Comparison of ENCODE assay signal across 8 cellular contexts in genomic region chr3:196620228-196620627, GRCh38. TPM values are rescaled to one million over a fixed set of nuclear protein-coding genes. Genes with fewer than 3 reads are reported as not detected.
DNase-seq lines count a peak whose midpoint lies in the region; ATAC-seq, FAIRE-seq and TF ChIP-seq lines count a peak whose summit lies in the region.

No MANE protein-coding gene starts in this region.

- TF ChIP-seq CTCF in K562 (IDR thresholded peaks at IDR 0.05 in 2 of 3, conservative IDR thresholded peaks at IDR 0.05 in 1 of 3; ENCODE audit: insufficient read depth in 2 of 3, low read depth in 1 of 3, low read length in 3 of 3) = no peak

- no peaks in the 10 kb centered on the region for H3K79me2 ChIP-seq in K562 (ENCODE audit: control insufficient read depth, insufficient read depth, low read length)

- CTCF ChIA-PET in K562 (lab: Yijun Ruan, JAX; ENCODE audit: low intra/inter-chr PET ratio) = no interaction called here

- POLR2A ChIA-PET in K562 (lab: Yijun Ruan, JAX) = interaction anchor here (0.5 to 0.8 kb wide), 2 partner anchors 10 to 66 kb away, joined by 3 read pairs; no protein-coding TSS in a partner anchor

- intact Hi-C loops in K562 (cut with micrococcal nuclease) = no loop called here

- no peak overlapping the region for H3K4me2 ChIP-seq in K562 (ENCODE audit: insufficient read depth, low read length)

- no peak for FAIRE-seq in GM12891 (lab: Jason Lieb, UNC)
- peak; percentile 72 for FAIRE-seq in K562 (lab: Jason Lieb, UNC)

- DNase-seq in GM12891 (ENCODE audit: insufficient read length, low spot score) (no peak), K562 (ENCODE audit: extremely low read depth in 1 of 4, low spot score in 3 of 4) (peak; percentile 60 to 77 (median 62)), AG08395 (ENCODE audit: low spot score) (no peak), NCI-H2196 treated with DMSO at 0.1 percent for 48 hours (lab: John Stamatoyannopoulos, UW; ENCODE audit: unreplicated experiment) (no peak), DMS53 (lab: John Stamatoyannopoulos, UW) (no peak)

- H3K4me3 ChIP-seq in K562 = no peak overlapping the region
- no peak overlapping the region for H3K4me3 ChIP-seq in muscle layer of duodenum (ENCODE audit: low read depth in 1 of 2, low read length in 2 of 2)

- ATAC-seq in HG03196 (IDR thresholded peaks at IDR 0.05; ENCODE audit: unreplicated experiment) = peak; percentile 49
- peak; percentile 79 for ATAC-seq in K562
- no peak for ATAC-seq in GM19324 (IDR thresholded peaks at IDR 0.05; ENCODE audit: low FRiP score, unreplicated experiment)

- no peak for TF ChIP-seq RAD21 in K562 (CRISPR knock-in tag; conservative IDR thresholded peaks at IDR 0.05 in 1 of 2, IDR thresholded peaks at IDR 0.05 in 1 of 2)

- H3K27me3 ChIP-seq in K562 (ENCODE audit: control insufficient read depth in 2 of 2, insufficient read depth in 2 of 2, low read length in 2 of 2) (no peaks in the 10 kb centered on the region), muscle layer of duodenum (ENCODE audit: low read depth, low read length) (no peaks in the 10 kb centered on the region)

- H4K20me1 ChIP-seq in K562 (replicated peaks; ENCODE audit: control insufficient read depth, insufficient read depth, low read length) = no peaks in the 10 kb centered on the region

- no peaks in the 10 kb centered on the region for H3K9me3 ChIP-seq in K562 (replicated peaks; ENCODE audit: control insufficient read depth, insufficient read depth, low read depth, low read length)
- H3K9me3 ChIP-seq in muscle layer of duodenum (ENCODE audit: control insufficient read depth in 1 of 2, low read length in 2 of 2) = no peaks in the 10 kb centered on the region

- no peak for TF ChIP-seq EP300 in K562 (IDR thresholded peaks at IDR 0.05; ENCODE audit: low read length)

- H3K4me1 ChIP-seq in K562 (replicated peaks in 1 of 2; ENCODE audit: control insufficient read depth in 2 of 2, insufficient read depth in 2 of 2, low read length in 2 of 2) (peaks cover 7 to 19% of the 10 kb centered on the region in 2 experiments; a peak in 4 of 5 replicates), muscle layer of duodenum (ENCODE audit: control insufficient read depth in 1 of 2, insufficient read depth in 2 of 2, low read length in 2 of 2) (peaks cover 8 to 13% of the 10 kb centered on the region in 2 donors)

- no peak overlapping the region for H3K27ac ChIP-seq in K562 (ENCODE audit: extremely low read depth, low read depth, low read length)
- peak overlapping the region; percentile 76 for H3K27ac ChIP-seq in muscle layer of duodenum (ENCODE audit: low read length)

- no TSS peak for BruUV-seq in K562 (replicated peaks; lab: Mats Ljungman, UMichigan)

- TF ChIP-seq POLR2A in GM12891 (IDR thresholded peaks at IDR 0.05; ENCODE audit: low read depth, low read length) (no peak), K562 (conservative IDR thresholded peaks at IDR 0.05) (no peak)

- in situ Hi-C loops in K562 (cut with MboI) = no loop called here

- H3K36me3 ChIP-seq in K562 (ENCODE audit: control insufficient read depth, insufficient read depth, low read length) (no peaks in the 10 kb centered on the region), muscle layer of duodenum (ENCODE audit: control insufficient read depth in 1 of 2, insufficient read depth in 2 of 2, low read length in 2 of 2) (no peaks in the 10 kb centered on the region)

- no peaks in the 10 kb centered on the region for H3K9me1 ChIP-seq in K562 (ENCODE audit: control insufficient read depth, insufficient read depth, low read length)

- 27% methylated on average over 11 of the region's 11 CpGs for WGBS in K562 (ENCODE audit: insufficient coverage, low coverage, missing lambda C conversion rate)

- peak overlapping the region; percentile 51 for H2AFZ ChIP-seq in K562 (ENCODE audit: low read depth, low read length)

- peak overlapping the region in 1 of 2 experiments; percentile 17; a peak in 1 of 4 replicates for H3K9ac ChIP-seq in K562 (ENCODE audit: insufficient read depth in 1 of 2, low read depth in 2 of 2, low read length in 2 of 2)

TF ChIP-seq in GM12891, 5 proteins besides CTCF, POLR2A, EP300 and RAD21:
- TF ChIP-seq POLR2AphosphoS5 (IDR thresholded peaks at IDR 0.05; ENCODE audit: low read depth, low read length) = no peak
- peak; percentile 51; the same call in 1 of the 2 replicates for TF ChIP-seq POU2F2 (IDR thresholded peaks at IDR 0.05; ENCODE audit: low read depth, low read length)
- peak; percentile 61 for TF ChIP-seq SPI1 (IDR thresholded peaks at IDR 0.05; ENCODE audit: low read depth, low read length)
- no peak for TF ChIP-seq TAF1 (IDR thresholded peaks at IDR 0.05; ENCODE audit: low read depth, low read length)
- peak; percentile 29 for TF ChIP-seq PAX5 (IDR thresholded peaks at IDR 0.05; ENCODE audit: insufficient read depth, low read length, severe bottlenecking)

TF ChIP-seq in K562, 482 proteins besides CTCF, POLR2A, EP300 and RAD21 (continues in another document):
- TF ChIP-seq ZNF668 (CRISPR knock-in tag; IDR thresholded peaks at IDR 0.05) (no peak), KDM1A (IDR thresholded peaks at IDR 0.05) (peak; percentile 99 to 100), HNRNPUL1 (IDR thresholded peaks at IDR 0.05; ENCODE audit: low read length) (no peak), CREM (IDR thresholded peaks at IDR 0.05; ENCODE audit: low read depth) (peak; percentile 29; the same call in 1 of the 2 replicates), ZNF184 (CRISPR knock-in tag; IDR thresholded peaks at IDR 0.05) (no peak), MEIS2 (IDR thresholded peaks at IDR 0.05; ENCODE audit: partially characterized antibody) (peak; percentile 83), TAF7 (tag; IDR thresholded peaks at IDR 0.05) (no peak), STAG1 (CRISPR knock-in tag; IDR thresholded peaks at IDR 0.05; ENCODE audit: borderline replicate concordance) (no peak), SMARCB1 (IDR thresholded peaks at IDR 0.05; ENCODE audit: insufficient read length, low read depth) (no peak)

RNA-seq across cellular contexts. Expression of gene NRROS, which starts 19.3 kb away (rescaled TPM):
- polyA plus RNA-seq in GM12891 (2012; ENCODE audit: low read depth, missing spikeins) = 22.1 TPM
- 7.2 and 22.0 TPM in 2 replicates for total RNA-seq in K562 (2011; cell fraction: chromatin; rRNA removed; ENCODE audit: low replicate concordance)
- 15.8 and 20.0 TPM in 2 replicates for total RNA-seq in K562 (2011; cell fraction: nucleolus; rRNA removed)
- total RNA-seq in K562 (2011; cell fraction: nucleoplasm; rRNA removed) = 8.9 and 10.3 TPM in 2 replicates
- total RNA-seq in K562 (2014; rRNA removed) (4.6 and 6.9 TPM in 2 replicates), K562 (2014; rRNA removed; fragmentation: Illumina TruSeq; extraction: Trizol) (1.2 and 2.1 TPM in 2 replicates), K562 (2015; rRNA removed; fragmentation: Illumina TruSeq; extraction: Trizol) (3.7 and 3.8 TPM in 2 replicates), K562 (2021) (13.0 and 13.8 TPM in 2 replicates)
- polyA plus RNA-seq in K562 (2011; rRNA removed) (2.2 and 7.1 TPM in 2 replicates), K562 (2014; fragmentation: Illumina TruSeq; extraction: Trizol) (5.4 and 8.9 TPM in 2 replicates), K562 (2014; fragmentation: Nextera tagmentation; extraction: Ambion mirVana) (under 1 TPM; 0.34 to 0.35 TPM), K562 (2014; rRNA removed) (4.6 and 6.4 TPM in 2 replicates)
- polyA plus RNA-seq in K562 (2011; cell fraction: cytosol; rRNA removed) = 2.7 and 5.0 TPM in 2 replicates
- 5.4 and 8.2 TPM in 2 replicates for polyA plus RNA-seq in K562 (2011; cell fraction: nucleus; rRNA removed)
- polyA plus RNA-seq in K562 (2012) = 16.4 and 25.4 TPM in 2 replicates
- polyA minus RNA-seq in K562 (2011; rRNA and poly(A)+ RNA removed) = 3.0 and 3.7 TPM in 2 replicates
- 5.2 and 6.3 TPM in 2 replicates for polyA minus RNA-seq in K562 (2011; cell fraction: cytosol; rRNA and poly(A)+ RNA removed)
- 2.1 and 4.6 TPM in 2 replicates for polyA minus RNA-seq in K562 (2011; cell fraction: nucleus; rRNA and poly(A)+ RNA removed)

RNA-seq across cellular contexts. Expression of gene FBXO45, which starts 51.8 kb away (rescaled TPM):
- polyA plus RNA-seq in GM12891 (2012; ENCODE audit: low read depth, missing spikeins) = 9.3 TPM
- total RNA-seq in K562 (2011; cell fraction: chromatin; rRNA removed; ENCODE audit: low replicate concordance) = 9.1 and 31.6 TPM in 2 replicates
- total RNA-seq in K562 (2011; cell fraction: nucleolus; rRNA removed) = 6.2 and 7.5 TPM in 2 replicates
- total RNA-seq in K562 (2011; cell fraction: nucleoplasm; rRNA removed) = 11.7 and 16.8 TPM in 2 replicates
- 25.4 and 28.9 TPM in 2 replicates for total RNA-seq in K562 (2014; rRNA removed)
- total RNA-seq in K562 (2014; rRNA removed; fragmentation: Illumina TruSeq; extraction: Trizol) = 52.8 and 56.1 TPM in 2 replicates
- 41.0 and 44.3 TPM in 2 replicates for total RNA-seq in K562 (2015; rRNA removed; fragmentation: Illumina TruSeq; extraction: Trizol)
- 33.3 and 37.0 TPM in 2 replicates for total RNA-seq in K562 (2021)
- 25.7 and 38.6 TPM in 2 replicates for polyA plus RNA-seq in K562 (2011; rRNA removed)
- polyA plus RNA-seq in K562 (2011; cell fraction: cytosol; rRNA removed) = 6.1 and 11.0 TPM in 2 replicates
- 5.6 and 8.1 TPM in 2 replicates for polyA plus RNA-seq in K562 (2011; cell fraction: nucleus; rRNA removed)
- 17.9 and 26.4 TPM in 2 replicates for polyA plus RNA-seq in K562 (2012)
- 31.9 and 39.7 TPM in 2 replicates for polyA plus RNA-seq in K562 (2014; fragmentation: Illumina TruSeq; extraction: Trizol)
- polyA plus RNA-seq in K562 (2014; fragmentation: Nextera tagmentation; extraction: Ambion mirVana) = 10 to 100 TPM; 15.2 to 17.2 TPM
- polyA plus RNA-seq in K562 (2014; rRNA removed) = 26.5 and 28.3 TPM in 2 replicates
- 48.5 and 48.9 TPM in 2 replicates for polyA minus RNA-seq in K562 (2011; rRNA and poly(A)+ RNA removed)
- polyA minus RNA-seq in K562 (2011; cell fraction: cytosol; rRNA and poly(A)+ RNA removed) = 12.7 and 16.2 TPM in 2 replicates
- polyA minus RNA-seq in K562 (2011; cell fraction: nucleus; rRNA and poly(A)+ RNA removed) = 4.3 and 6.6 TPM in 2 replicates

RNA-seq across cellular contexts. Expression of gene WDR53, which starts 51.9 kb away (rescaled TPM):
- polyA plus RNA-seq in GM12891 (2012; ENCODE audit: low read depth, missing spikeins) = 11.6 TPM
- 12.4 and 21.6 TPM in 2 replicates for total RNA-seq in K562 (2011; cell fraction: chromatin; rRNA removed; ENCODE audit: low replicate concordance)
- 5.2 and 8.3 TPM in 2 replicates for total RNA-seq in K562 (2011; cell fraction: nucleolus; rRNA removed)
- total RNA-seq in K562 (2011; cell fraction: nucleoplasm; rRNA removed) = 10.3 and 12.6 TPM in 2 replicates
- 10.9 and 13.0 TPM in 2 replicates for total RNA-seq in K562 (2014; rRNA removed)
- total RNA-seq in K562 (2014; rRNA removed; fragmentation: Illumina TruSeq; extraction: Trizol) = 20.9 and 23.9 TPM in 2 replicates
- 19.3 and 19.6 TPM in 2 replicates for total RNA-seq in K562 (2015; rRNA removed; fragmentation: Illumina TruSeq; extraction: Trizol)
- total RNA-seq in K562 (2021) = 14.6 and 15.9 TPM in 2 replicates
- 11.6 and 16.7 TPM in 2 replicates for polyA plus RNA-seq in K562 (2011; rRNA removed)
- 6.0 and 10.4 TPM in 2 replicates for polyA plus RNA-seq in K562 (2011; cell fraction: cytosol; rRNA removed)
- 6.8 and 8.3 TPM in 2 replicates for polyA plus RNA-seq in K562 (2011; cell fraction: nucleus; rRNA removed)
- polyA plus RNA-seq in K562 (2012) = 14.7 and 19.2 TPM in 2 replicates
- 21.9 and 22.2 TPM in 2 replicates for polyA plus RNA-seq in K562 (2014; fragmentation: Illumina TruSeq; extraction: Trizol)
- 10 to 100 TPM; 21.6 to 34.5 TPM for polyA plus RNA-seq in K562 (2014; fragmentation: Nextera tagmentation; extraction: Ambion mirVana)
- 21.4 and 23.8 TPM in 2 replicates for polyA plus RNA-seq in K562 (2014; rRNA removed)
- polyA minus RNA-seq in K562 (2011; rRNA and poly(A)+ RNA removed) = 16.8 and 17.7 TPM in 2 replicates
- 4.5 and 4.8 TPM in 2 replicates for polyA minus RNA-seq in K562 (2011; cell fraction: cytosol; rRNA and poly(A)+ RNA removed)
- polyA minus RNA-seq in K562 (2011; cell fraction: nucleus; rRNA and poly(A)+ RNA removed) = 2.6 and 3.2 TPM in 2 replicates

Comparison
In these comparisons a context has a peak if more than half of its experiments do, and no peak if none do; other contexts are left out.
1. DNase-seq: peak in K562 (4 of 4); none in GM12891 (single experiment), AG08395 (single experiment), NCI-H2196 treated with DMSO at 0.1 percent for 48 hours (single experiment) and DMS53 (single experiment).